Comparison of ENCODE assay signal across 1 cellular context in the genomic region with DNA sequence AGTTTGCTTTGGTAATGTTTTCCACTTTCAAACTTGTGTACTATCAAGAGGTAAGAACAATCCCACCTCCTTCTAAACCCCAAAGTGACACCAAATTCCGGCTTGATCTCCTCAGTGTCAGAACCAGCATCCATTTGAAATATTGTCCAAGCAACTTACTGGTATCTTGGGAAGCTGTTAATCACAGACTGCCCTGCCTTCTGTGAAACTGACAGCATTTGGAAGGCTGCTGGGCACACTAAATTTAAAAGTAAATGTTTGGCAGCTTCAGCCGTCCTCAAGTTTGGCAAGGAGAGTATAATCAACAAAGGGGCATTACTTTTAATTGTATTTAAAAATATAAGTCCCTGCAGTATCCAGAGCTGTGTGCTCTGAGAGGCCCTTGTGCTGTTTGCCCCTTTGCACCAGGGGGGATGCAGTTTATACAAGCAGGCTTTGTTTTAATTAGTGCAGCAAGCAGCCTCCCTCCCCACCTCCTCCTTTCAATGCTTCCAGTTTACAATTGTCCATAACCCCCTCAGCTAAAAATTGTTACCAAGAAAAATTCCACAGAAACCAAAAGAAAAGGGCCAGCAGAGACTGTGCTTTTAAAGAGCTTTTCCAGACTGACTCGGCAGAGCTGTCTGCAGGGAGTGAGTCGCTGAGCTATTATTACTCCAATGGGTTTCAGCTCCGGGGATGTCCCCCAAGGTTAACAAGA.
TF ChIP-seq lines count a peak whose summit lies in the region.

No MANE protein-coding gene starts in this region.

TF ChIP-seq in WTC11, 78 proteins besides CTCF, POLR2A, EP300 and RAD21 (continued from another document):
- TF ChIP-seq PRDM15 (CRISPR knock-in tag; IDR thresholded peaks at IDR 0.05): no peak
- TF ChIP-seq, protein P1, sequence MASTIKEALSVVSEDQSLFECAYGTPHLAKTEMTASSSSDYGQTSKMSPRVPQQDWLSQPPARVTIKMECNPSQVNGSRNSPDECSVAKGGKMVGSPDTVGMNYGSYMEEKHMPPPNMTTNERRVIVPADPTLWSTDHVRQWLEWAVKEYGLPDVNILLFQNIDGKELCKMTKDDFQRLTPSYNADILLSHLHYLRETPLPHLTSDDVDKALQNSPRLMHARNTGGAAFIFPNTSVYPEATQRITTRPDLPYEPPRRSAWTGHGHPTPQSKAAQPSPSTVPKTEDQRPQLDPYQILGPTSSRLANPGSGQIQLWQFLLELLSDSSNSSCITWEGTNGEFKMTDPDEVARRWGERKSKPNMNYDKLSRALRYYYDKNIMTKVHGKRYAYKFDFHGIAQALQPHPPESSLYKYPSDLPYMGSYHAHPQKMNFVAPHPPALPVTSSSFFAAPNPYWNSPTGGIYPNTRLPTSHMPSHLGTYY (CRISPR knock-in tag; IDR thresholded peaks at IDR 0.05): no peak
- TF ChIP-seq, protein P2, sequence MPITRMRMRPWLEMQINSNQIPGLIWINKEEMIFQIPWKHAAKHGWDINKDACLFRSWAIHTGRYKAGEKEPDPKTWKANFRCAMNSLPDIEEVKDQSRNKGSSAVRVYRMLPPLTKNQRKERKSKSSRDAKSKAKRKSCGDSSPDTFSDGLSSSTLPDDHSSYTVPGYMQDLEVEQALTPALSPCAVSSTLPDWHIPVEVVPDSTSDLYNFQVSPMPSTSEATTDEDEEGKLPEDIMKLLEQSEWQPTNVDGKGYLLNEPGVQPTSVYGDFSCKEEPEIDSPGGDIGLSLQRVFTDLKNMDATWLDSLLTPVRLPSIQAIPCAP (CRISPR knock-in tag; IDR thresholded peaks at IDR 0.05): no peak
